In the genomic region with DNA sequence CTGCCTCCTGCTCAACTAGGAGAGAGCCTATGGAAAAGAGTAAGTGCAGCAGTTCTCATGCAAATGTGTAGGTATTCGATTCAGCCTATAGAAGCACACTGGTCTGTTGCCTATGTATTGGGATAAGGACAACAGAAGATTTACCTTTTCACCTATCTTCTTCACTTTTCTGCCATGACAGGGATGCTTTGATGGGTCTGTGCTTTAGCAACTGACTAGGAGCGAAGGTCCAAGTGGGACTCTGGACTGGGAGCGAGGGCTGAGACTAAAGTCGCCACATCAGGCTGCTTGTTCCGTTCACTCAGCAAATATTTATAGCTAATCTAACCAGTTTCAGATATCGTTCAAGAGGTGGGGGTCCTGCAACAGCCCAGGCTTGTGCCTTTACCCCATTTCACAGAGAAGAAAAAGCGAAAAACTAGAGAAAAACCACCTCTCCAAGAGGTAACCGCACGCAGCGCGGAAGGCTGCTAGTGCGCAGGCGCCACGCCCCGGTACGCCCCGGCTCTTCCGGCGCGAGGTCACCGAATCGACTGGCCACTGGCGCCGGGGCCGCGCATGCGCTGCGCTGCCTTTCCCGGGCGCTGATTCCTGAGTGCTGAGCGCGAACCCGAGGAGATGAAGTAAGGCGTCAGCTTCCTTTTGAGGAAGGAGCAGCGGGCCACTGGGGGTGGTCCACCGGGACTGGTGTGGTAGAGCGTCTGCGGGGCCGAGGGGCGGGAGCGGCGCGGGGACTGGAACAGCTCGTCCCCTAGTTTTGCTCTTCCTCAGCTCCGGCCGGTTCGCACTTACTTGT, we compare ENCODE assay signal across 8 cellular contexts. TPM values are rescaled to one million over a fixed set of nuclear protein-coding genes. Genes with fewer than 3 reads are reported as not detected.
A peak's percentile ranks its signal among the peaks of the same experiment; 100 is the strongest.
DNase-seq lines count a peak whose midpoint lies in the region; ATAC-seq, FAIRE-seq and TF ChIP-seq lines count a peak whose summit lies in the region.

Gene RBMX2, plus strand, starts transcription at position 573 of the 796 bp plus-strand sequence. Its CDS starts 46 bp downstream, at position 619.

- no peak for TF ChIP-seq CTCF in AG04449 (IDR thresholded peaks at IDR 0.05; ENCODE audit: insufficient read depth, low read length, missing control alignments)
- TF ChIP-seq CTCF in WTC11 (IDR thresholded peaks at IDR 0.05), result no peak
- TF ChIP-seq CTCF in bronchial epithelial cell (IDR thresholded peaks at IDR 0.05; ENCODE audit: insufficient read depth, low read length, severe bottlenecking), result no peak
- TF ChIP-seq CTCF in spleen (IDR thresholded peaks at IDR 0.05 in 8 of 11, conservative IDR thresholded peaks at IDR 0.05 in 3 of 11), result no peak

- CTCF ChIA-PET in AG04449 (lab: Yijun Ruan, JAX) (interaction anchor here (1.3 to 2.7 kb wide), 2 partner anchors 8 to 515 kb away, joined by 3 to 8 read pairs; no protein-coding TSS in a partner anchor), WTC11 (lab: Charles Lee) (interaction anchor here (1.1 kb wide), 1 partner anchor 8 kb away, joined by 5 read pairs; no protein-coding TSS in a partner anchor)

- H3K4me1 ChIP-seq in spleen, result peaks cover 0 to 18% (median 15%) of the 10 kb centered on the region in 6 donors

- H3K4me3 Mint-ChIP-seq in WTC11 (peak within 1 kb of the TSS; percentile 89), immature natural killer cell (peak within 1 kb of the TSS; percentile 83 to 94 (median 88))

- 1 to 51% (median 5%) methylated on average over 7 to 47 of the region's 47 CpGs for WGBS in spleen, 5 donors

- peak within 1 kb of the TSS; percentile 77 for H3K4me3 ChIP-seq in AG04449 (ENCODE audit: low read depth, low read length)
- peak within 1 kb of the TSS; percentile 70 for H3K4me3 ChIP-seq in bronchial epithelial cell (ENCODE audit: low read depth, low read length)
- H3K4me3 ChIP-seq in spleen, result peak within 1 kb of the TSS; percentile 26 to 80 (median 52)

- no peaks in the 10 kb centered on the region for H3K9me3 Mint-ChIP-seq in WTC11
- no peaks in the 10 kb centered on the region for H3K9me3 Mint-ChIP-seq in immature natural killer cell

- peak; percentile 96 for ATAC-seq in GM18867 (IDR thresholded peaks at IDR 0.05; ENCODE audit: unreplicated experiment)
- ATAC-seq in HG03097 (IDR thresholded peaks at IDR 0.05; ENCODE audit: low FRiP score, unreplicated experiment), result peak; percentile 89
- peak; percentile 94 for ATAC-seq in WTC11

- POLR2A ChIA-PET in AG04449 (lab: Yijun Ruan, JAX) (no interaction called here), WTC11 (lab: Charles Lee) (no interaction called here)

- no peak for DNase-seq in AG04449 (ENCODE audit: low read depth, low spot score)
- peak; percentile 74 for DNase-seq in NCI-H2171 treated with DMSO at 0.1 percent for 48 hours (lab: John Stamatoyannopoulos, UW)
- peak; percentile 68 for DNase-seq in WTC11 (ENCODE audit: low spot score)
- DNase-seq in bronchial epithelial cell (ENCODE audit: low read depth), result peak; percentile 57
- peak; percentile 73 to 80 (median 77) for DNase-seq in immature natural killer cell
- peak; percentile 91 for DNase-seq in spleen

- intact Hi-C loops in spleen (cut with DNase I; ENCODE audit: low total_unique reads), result no loop called here

- H3K27ac Mint-ChIP-seq in WTC11, result peak within 1 kb of the TSS; percentile 94
- H3K27ac Mint-ChIP-seq in immature natural killer cell, result peak within 1 kb of the TSS; percentile 85 to 95 (median 92)

- FAIRE-seq in bronchial epithelial cell (lab: Jason Lieb, UNC), result no peak

- peaks cover 6% of the 10 kb centered on the region; the same call in 1 of the 2 replicates for H3K36me3 Mint-ChIP-seq in WTC11
- H3K36me3 Mint-ChIP-seq in immature natural killer cell, result no peaks in the 10 kb centered on the region

- H3K36me3 ChIP-seq in bronchial epithelial cell (ENCODE audit: control insufficient read depth, insufficient read depth, low read length) (peaks cover 1% of the 10 kb centered on the region), spleen (peaks cover 0 to 25% (median 3%) of the 10 kb centered on the region in 6 donors)

- H3K4me1 Mint-ChIP-seq in WTC11, result no peaks in the 10 kb centered on the region; the same call in 1 of the 2 replicates
- peaks cover 12 to 38% of the 10 kb centered on the region in 2 donors for H3K4me1 Mint-ChIP-seq in immature natural killer cell

- H3K27me3 ChIP-seq in bronchial epithelial cell (ENCODE audit: control insufficient read depth, insufficient read depth, low read length) (no peaks in the 10 kb centered on the region), spleen (replicated peaks in 1 of 7) (peaks cover 0 to 10% (median 0%) of the 10 kb centered on the region in 7 donors)

- no peaks in the 10 kb centered on the region for H3K9me3 ChIP-seq in spleen

- peak in 1 of 3 donors; percentile 48 for TF ChIP-seq POLR2A in spleen (IDR thresholded peaks at IDR 0.05)

- peaks cover 22% of the 10 kb centered on the region for H3K27me3 Mint-ChIP-seq in WTC11 (ENCODE audit: low read depth)
- peaks cover 5 to 19% (median 12%) of the 10 kb centered on the region in 3 donors for H3K27me3 Mint-ChIP-seq in immature natural killer cell (ENCODE audit: low read depth in 3 of 3)

- peak within 1 kb of the TSS; percentile 22 to 85 (median 76) for H3K27ac ChIP-seq in spleen

TF ChIP-seq in WTC11, 78 proteins besides CTCF, POLR2A, EP300 and RAD21:
- TF ChIP-seq RELA (CRISPR knock-in tag; IDR thresholded peaks at IDR 0.05; ENCODE audit: borderline replicate concordance) (no peak), SP1 (CRISPR knock-in tag; conservative IDR thresholded peaks at IDR 0.05) (no peak), ZNF317 (CRISPR knock-in tag; IDR thresholded peaks at IDR 0.05; ENCODE audit: borderline replicate concordance, low read depth) (no peak), E2F5 (CRISPR knock-in tag; IDR thresholded peaks at IDR 0.05) (0 out of 2 replicates have a peak, but pooled peaks have one; percentile 37), ATF3 (CRISPR knock-in tag; conservative IDR thresholded peaks at IDR 0.05) (no peak), TCF7 (CRISPR knock-in tag; IDR thresholded peaks at IDR 0.05; ENCODE audit: low read depth) (no peak), MXD4 (CRISPR knock-in tag; IDR thresholded peaks at IDR 0.05; ENCODE audit: borderline replicate concordance) (no peak)
- TF ChIP-seq, protein P1, sequence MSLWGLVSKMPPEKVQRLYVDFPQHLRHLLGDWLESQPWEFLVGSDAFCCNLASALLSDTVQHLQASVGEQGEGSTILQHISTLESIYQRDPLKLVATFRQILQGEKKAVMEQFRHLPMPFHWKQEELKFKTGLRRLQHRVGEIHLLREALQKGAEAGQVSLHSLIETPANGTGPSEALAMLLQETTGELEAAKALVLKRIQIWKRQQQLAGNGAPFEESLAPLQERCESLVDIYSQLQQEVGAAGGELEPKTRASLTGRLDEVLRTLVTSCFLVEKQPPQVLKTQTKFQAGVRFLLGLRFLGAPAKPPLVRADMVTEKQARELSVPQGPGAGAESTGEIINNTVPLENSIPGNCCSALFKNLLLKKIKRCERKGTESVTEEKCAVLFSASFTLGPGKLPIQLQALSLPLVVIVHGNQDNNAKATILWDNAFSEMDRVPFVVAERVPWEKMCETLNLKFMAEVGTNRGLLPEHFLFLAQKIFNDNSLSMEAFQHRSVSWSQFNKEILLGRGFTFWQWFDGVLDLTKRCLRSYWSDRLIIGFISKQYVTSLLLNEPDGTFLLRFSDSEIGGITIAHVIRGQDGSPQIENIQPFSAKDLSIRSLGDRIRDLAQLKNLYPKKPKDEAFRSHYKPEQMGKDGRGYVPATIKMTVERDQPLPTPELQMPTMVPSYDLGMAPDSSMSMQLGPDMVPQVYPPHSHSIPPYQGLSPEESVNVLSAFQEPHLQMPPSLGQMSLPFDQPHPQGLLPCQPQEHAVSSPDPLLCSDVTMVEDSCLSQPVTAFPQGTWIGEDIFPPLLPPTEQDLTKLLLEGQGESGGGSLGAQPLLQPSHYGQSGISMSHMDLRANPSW (CRISPR knock-in tag; conservative IDR thresholded peaks at IDR 0.05; ENCODE audit: low read depth), result no peak

RNA-seq across cellular contexts. Expression of gene RBMX2, which starts in this region (rescaled TPM):
- total RNA-seq in WTC11 (2021) (20.7 to 23.4 TPM (median 21.2 TPM) in 3 replicates), bronchial epithelial cell (27.1 TPM in 2 replicates), spleen (10 to 100 TPM; 13.4 to 19.0 (median 16.3) TPM)
- polyA plus RNA-seq in immature natural killer cell (10 to 100 TPM; 18.3 to 20.4 (median 18.4) TPM), spleen (10 to 100 TPM; 20.2 to 34.3 (median 24.3) TPM)
